Comparison of ENCODE assay signal across 8 cellular contexts in the genomic region with DNA sequence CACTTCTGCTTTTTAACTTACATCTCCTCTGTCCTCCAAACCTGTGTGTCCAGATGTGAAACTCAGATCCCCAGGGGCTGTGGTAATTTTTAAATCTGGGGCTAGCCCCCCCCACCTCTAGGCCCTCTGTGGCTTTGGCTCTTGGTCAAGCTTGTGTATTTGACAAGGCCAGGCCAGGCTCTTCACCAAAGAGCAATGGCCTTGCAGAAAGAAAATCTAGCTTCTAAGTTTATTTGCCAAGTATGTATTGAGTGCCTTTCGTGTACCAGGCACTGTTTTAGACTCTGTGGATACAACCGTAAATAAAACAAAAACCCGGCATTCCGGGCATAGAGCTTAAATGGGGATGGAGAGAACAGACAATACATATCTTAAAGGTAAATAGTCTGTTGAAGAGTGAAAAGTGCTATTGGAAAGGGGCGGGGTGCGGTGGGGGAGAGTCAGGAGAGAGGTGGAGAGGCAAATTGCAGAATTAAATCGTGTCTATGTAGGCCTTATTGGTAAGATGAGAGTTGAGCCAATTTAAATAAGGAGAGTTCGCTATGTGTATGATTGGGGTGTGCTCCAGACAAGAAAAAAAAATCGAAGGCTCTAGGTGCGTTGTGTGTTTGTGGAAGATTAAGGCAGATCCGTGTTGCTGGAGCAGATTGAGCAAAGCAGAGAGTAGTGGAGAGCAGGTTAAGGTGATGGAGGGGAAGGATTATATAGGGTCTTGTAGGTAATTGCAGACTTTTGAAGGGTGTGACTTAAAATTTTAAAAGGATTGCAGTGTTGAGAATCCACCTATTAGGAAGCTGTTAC. TPM values are rescaled to one million over a fixed set of nuclear protein-coding genes. Genes with fewer than 3 reads are reported as not detected.
DNase-seq lines count a peak whose midpoint lies in the region; ATAC-seq and TF ChIP-seq lines count a peak whose summit lies in the region.

No MANE protein-coding gene starts in this region.

- no peak for DNase-seq in CD14-positive monocyte (ENCODE audit: low spot score)
- no peak for DNase-seq in HAP-1 (ENCODE audit: low spot score in 2 of 2)
- DNase-seq in SJSA1 (ENCODE audit: low read depth in 1 of 2, low spot score in 2 of 2) = no peak
- no peak for DNase-seq in foreskin fibroblast
- peak in 1 of 2 donors; percentile 50 for DNase-seq in psoas muscle
- DNase-seq in NCI-H345 (lab: John Stamatoyannopoulos, UW) = no peak
- no peak for DNase-seq in NK-92 treated with Interleukin-12 subunit alpha and Interleukin-12 subunit beta, amount 100 ng/mL, for 24 hours (lab: John Stamatoyannopoulos, UW)
- DNase-seq in effector CD8-positive, alpha-beta T cell (lab: John Stamatoyannopoulos, UW) = no peak

- peaks cover 0 to 3% (median 0%) of the 10 kb centered on the region in 3 donors for H3K27me3 Mint-ChIP-seq in CD14-positive monocyte (ENCODE audit: low read depth in 3 of 3)

- H3K9me3 ChIP-seq in HAP-1 = no peaks in the 10 kb centered on the region
- no peaks in the 10 kb centered on the region for H3K9me3 ChIP-seq in SJSA1 (replicated peaks)
- no peaks in the 10 kb centered on the region for H3K9me3 ChIP-seq in psoas muscle

- H3K4me3 Mint-ChIP-seq in CD14-positive monocyte = peak overlapping the region; percentile 90 to 98

- intact Hi-C loops in CD14-positive monocyte (cut with micrococcal nuclease) = no loop called here
- intact Hi-C loops in psoas muscle (cut with DNase I) = loop anchor here (10.0 kb wide), 1 partner anchor 148 kb away; no protein-coding TSS in a partner anchor

- TF ChIP-seq CTCF in CD14-positive monocyte (IDR thresholded peaks at IDR 0.05) (no peak), foreskin fibroblast (IDR thresholded peaks at IDR 0.05; ENCODE audit: low read depth, low read length) (no peak), psoas muscle (IDR thresholded peaks at IDR 0.05) (no peak)

- H3K36me3 ChIP-seq in HAP-1 (replicated peaks) = no peaks in the 10 kb centered on the region; the same call in 1 of the 2 replicates
- H3K36me3 ChIP-seq in SJSA1 = peaks cover 8% of the 10 kb centered on the region; the same call in 1 of the 2 replicates
- H3K36me3 ChIP-seq in psoas muscle (ENCODE audit: insufficient read depth in 1 of 2, low read depth in 1 of 2) = peaks cover 0 to 3% of the 10 kb centered on the region in 2 donors

- H3K4me3 ChIP-seq in HAP-1 (peak overlapping the region; percentile 64), SJSA1 (peak overlapping the region; percentile 76), foreskin fibroblast (ENCODE audit: low read depth in 1 of 2, low read length in 2 of 2) (peak overlapping the region; percentile 64 to 78), psoas muscle (peak overlapping the region; percentile 77)

- H3K9me3 Mint-ChIP-seq in CD14-positive monocyte = no peaks in the 10 kb centered on the region

- H3K27me3 ChIP-seq in HAP-1 (ENCODE audit: low read depth) (no peaks in the 10 kb centered on the region), SJSA1 (replicated peaks) (no peaks in the 10 kb centered on the region), psoas muscle (ENCODE audit: insufficient read depth in 3 of 3, low read length in 2 of 3) (no peaks in the 10 kb centered on the region)

- peak overlapping the region; percentile 99 for H3K27ac ChIP-seq in SJSA1
- H3K27ac ChIP-seq in psoas muscle = peak overlapping the region; percentile 96

- in situ Hi-C loops in HAP-1 (cut with MboI; ENCODE audit: low sequenced_read_pairs) = loop anchor here (25.0 kb wide), 1 partner anchor 941 kb away; no protein-coding TSS in a partner anchor

- H3K4me1 Mint-ChIP-seq in CD14-positive monocyte = peaks cover 19% of the 10 kb centered on the region

- H3K27ac Mint-ChIP-seq in CD14-positive monocyte = peak overlapping the region in 6 of 7 donors; percentile 90 to 97 (median 95)

- peak in 3 of 4 donors; percentile 4 to 25 (median 16) for ATAC-seq in psoas muscle

- 72 to 81% (median 75%) methylated on average over 11 of the region's 11 CpGs for WGBS in psoas muscle, 3 donors

- peaks cover 34% of the 10 kb centered on the region for H3K4me1 ChIP-seq in HAP-1
- peaks cover 5% of the 10 kb centered on the region for H3K4me1 ChIP-seq in SJSA1 (replicated peaks)
- H3K4me1 ChIP-seq in psoas muscle = peaks cover 15% of the 10 kb centered on the region

- no peaks in the 10 kb centered on the region for H3K36me3 Mint-ChIP-seq in CD14-positive monocyte

RNA-seq across cellular contexts. Expression of gene DPH6, which starts 0.8 kb away (rescaled TPM):
- polyA plus RNA-seq in CD14-positive monocyte (10 to 100 TPM; 13.6 to 18.2 TPM), psoas muscle (1 to 10 TPM; 5.5 to 7.4 (median 5.8) TPM)
- 22.1 and 53.4 TPM in 2 replicates for total RNA-seq in SJSA1 (2014; rRNA removed; shearing (Covaris generic))
- total RNA-seq in psoas muscle = 10 to 100 TPM; 18.0 to 26.0 (median 20.6) TPM

Comparison
In these comparisons a context has a peak if more than half of its experiments do, and no peak if none do; other contexts are left out.
1. intact Hi-C loops: an anchor here in psoas muscle (10.0 kb wide); none called in CD14-positive monocyte.